In genomic region chr10:125028291-125028867, GRCh38 we compare ENCODE assay signal across 10 cellular contexts.
DNase-seq lines count a peak whose midpoint lies in the region; ATAC-seq and TF ChIP-seq lines count a peak whose summit lies in the region.
"Had no signal": no experiment of that assay in that cellular context is flagged by ENCODE, and none has a peak within 500 bp of the region (broad histone marks: within the 10 kb centered on the region; RNA-seq: fewer than 3 reads in every experiment).

No MANE protein-coding gene starts in this region.

- no peak overlapping the region for H3K4me2 ChIP-seq in MM.1S (ENCODE audit: low read depth, low read length)

- H3K27me3 Mint-ChIP-seq in endothelial cell (ENCODE audit: unreplicated experiment) (peaks cover 5% of the 10 kb centered on the region), osteocyte (ENCODE audit: unreplicated experiment) (no peaks in the 10 kb centered on the region)
- H3K27me3 Mint-ChIP-seq in activated CD8-positive, alpha-beta T cell treated with anti-CD3 and anti-CD28 coated beads, Interleukin-2, amount 10 ng/mL, durations not matched to agents 7 days and 5 days (ENCODE audit: low read depth) = no peaks in the 10 kb centered on the region

- no peaks in the 10 kb centered on the region for H3K9me2 ChIP-seq in MM.1S (replicated peaks; ENCODE audit: insufficient read depth, low read length)

- H2AFZ ChIP-seq in MM.1S (ENCODE audit: low read length) = no peak overlapping the region

- ATAC-seq in activated CD8-positive, alpha-beta T cell treated with anti-CD3 and anti-CD28 coated beads, Interleukin-2, amount 10 ng/mL, durations not matched to agents 7 days and 5 days = no peak

- TF ChIP-seq CTCF in endothelial cell (IDR thresholded peaks at IDR 0.05; ENCODE audit: unreplicated experiment) = no peak
- no peak for TF ChIP-seq CTCF in osteocyte (IDR thresholded peaks at IDR 0.05)
- TF ChIP-seq CTCF in MM.1S (IDR thresholded peaks at IDR 0.05; ENCODE audit: low read length) = no peak

- H3K9me3 Mint-ChIP-seq in endothelial cell (ENCODE audit: unreplicated experiment) = no peaks in the 10 kb centered on the region
- H3K9me3 Mint-ChIP-seq in osteocyte (ENCODE audit: unreplicated experiment) = no peaks in the 10 kb centered on the region
- no peaks in the 10 kb centered on the region for H3K9me3 Mint-ChIP-seq in activated CD8-positive, alpha-beta T cell treated with anti-CD3 and anti-CD28 coated beads, Interleukin-2, amount 10 ng/mL, durations not matched to agents 7 days and 5 days (ENCODE audit: insufficient read depth)

- CTCF ChIA-PET in activated CD8-positive, alpha-beta T cell treated with anti-CD3 and anti-CD28 coated beads, Interleukin-2, amount 10 ng/mL, durations not matched to agents 7 days and 5 days (lab: Charles Lee) = no interaction called here

- H3K79me2 ChIP-seq in MM.1S (ENCODE audit: low read length) = no peaks in the 10 kb centered on the region

- H3K4me1 ChIP-seq in MM.1S (ENCODE audit: low read length) = no peaks in the 10 kb centered on the region

- no peaks in the 10 kb centered on the region for H4K20me1 ChIP-seq in MM.1S (ENCODE audit: insufficient read depth, low read length)

- peaks cover 97% of the 10 kb centered on the region for H3K27me3 ChIP-seq in MM.1S (replicated peaks; ENCODE audit: insufficient read depth, low read length)
- H3K27me3 ChIP-seq: MG63 had no signal

- H3K36me3 ChIP-seq in MM.1S (replicated peaks; ENCODE audit: insufficient read depth, low read length) = no peaks in the 10 kb centered on the region

- no peak overlapping the region for H3K4me3 ChIP-seq in MM.1S (ENCODE audit: low read length)
- H3K4me3 ChIP-seq: MG63 had no signal

- no peaks in the 10 kb centered on the region for H3F3A ChIP-seq in MM.1S (ENCODE audit: insufficient read depth, low read length)

- no peak overlapping the region for H3K9ac ChIP-seq in MM.1S (ENCODE audit: low read length)

- H3K4me1 Mint-ChIP-seq in endothelial cell (ENCODE audit: unreplicated experiment) = peaks cover 23% of the 10 kb centered on the region
- peaks cover 37% of the 10 kb centered on the region for H3K4me1 Mint-ChIP-seq in osteocyte (ENCODE audit: unreplicated experiment)
- no peaks in the 10 kb centered on the region for H3K4me1 Mint-ChIP-seq in activated CD8-positive, alpha-beta T cell treated with anti-CD3 and anti-CD28 coated beads, Interleukin-2, amount 10 ng/mL, durations not matched to agents 7 days and 5 days (ENCODE audit: low read depth)

- POLR2A ChIA-PET in activated CD8-positive, alpha-beta T cell treated with anti-CD3 and anti-CD28 coated beads, Interleukin-2, amount 10 ng/mL, durations not matched to agents 7 days and 5 days (lab: Charles Lee) = no interaction called here

- H3K27ac ChIP-seq in MM.1S (ENCODE audit: low read length) = no peak overlapping the region

- DNase-seq in EL (peak; percentile 64), NCI-H82 treated with DMSO at 0.1 percent for 48 hours (lab: John Stamatoyannopoulos, UW; ENCODE audit: unreplicated experiment) (peak; percentile 93), endothelial cell (ENCODE audit: low spot score) (no peak), osteocyte (ENCODE audit: extremely low spot score, unreplicated experiment) (no peak), MM.1S (no peak), foreskin melanocyte (no peak), NCI-H2081 (lab: John Stamatoyannopoulos, UW) (no peak)
- no peak for DNase-seq in activated CD8-positive, alpha-beta T cell treated with anti-CD3 and anti-CD28 coated beads, Interleukin-2, amount 10 ng/mL, durations not matched to agents 7 days and 5 days
- DNase-seq: MG63; stimulated activated CD4-positive, alpha-beta T cell treated with anti-CD3 and anti-CD28 coated beads, Interleukin-12 subunit alpha, Interleukin-12 subunit beta, amount 100 ng/mL, for 4 hours had no signal

- H3K36me3 Mint-ChIP-seq in endothelial cell (ENCODE audit: low read depth, unreplicated experiment) (peaks cover 45% of the 10 kb centered on the region), osteocyte (ENCODE audit: unreplicated experiment) (peaks cover 20% of the 10 kb centered on the region)
- no peaks in the 10 kb centered on the region for H3K36me3 Mint-ChIP-seq in activated CD8-positive, alpha-beta T cell treated with anti-CD3 and anti-CD28 coated beads, Interleukin-2, amount 10 ng/mL, durations not matched to agents 7 days and 5 days (ENCODE audit: low read depth)

- H3K9me3 ChIP-seq in MM.1S (replicated peaks; ENCODE audit: insufficient read depth, low read length) = no peaks in the 10 kb centered on the region
- H3K9me3 ChIP-seq: MG63 had no signal

- no peak overlapping the region for H3K4me3 Mint-ChIP-seq in endothelial cell (ENCODE audit: unreplicated experiment)
- no peak overlapping the region for H3K4me3 Mint-ChIP-seq in osteocyte (ENCODE audit: unreplicated experiment)
- no peak overlapping the region for H3K4me3 Mint-ChIP-seq in activated CD8-positive, alpha-beta T cell treated with anti-CD3 and anti-CD28 coated beads, Interleukin-2, amount 10 ng/mL, durations not matched to agents 7 days and 5 days

- peak overlapping the region; percentile 45 for H3K27ac Mint-ChIP-seq in endothelial cell (ENCODE audit: unreplicated experiment)
- peak overlapping the region; percentile 40 for H3K27ac Mint-ChIP-seq in osteocyte (ENCODE audit: unreplicated experiment)
- H3K27ac Mint-ChIP-seq in activated CD8-positive, alpha-beta T cell treated with anti-CD3 and anti-CD28 coated beads, Interleukin-2, amount 10 ng/mL, durations not matched to agents 7 days and 5 days = no peak overlapping the region

Comparison
In these comparisons a context has a peak if more than half of its experiments do, and no peak if none do; other contexts are left out.
1. DNase-seq: peak in EL (single experiment) and NCI-H82 treated with DMSO at 0.1 percent for 48 hours (single experiment); none in endothelial cell (single experiment), osteocyte (single experiment), activated CD8-positive, alpha-beta T cell treated with anti-CD3 and anti-CD28 coated beads, Interleukin-2, amount 10 ng/mL, durations not matched to agents 7 days and 5 days (single experiment), MM.1S (single experiment), foreskin melanocyte (single experiment) and NCI-H2081 (0 of 2).